9 cellular contexts compared by ENCODE assay signal in the genomic region with DNA sequence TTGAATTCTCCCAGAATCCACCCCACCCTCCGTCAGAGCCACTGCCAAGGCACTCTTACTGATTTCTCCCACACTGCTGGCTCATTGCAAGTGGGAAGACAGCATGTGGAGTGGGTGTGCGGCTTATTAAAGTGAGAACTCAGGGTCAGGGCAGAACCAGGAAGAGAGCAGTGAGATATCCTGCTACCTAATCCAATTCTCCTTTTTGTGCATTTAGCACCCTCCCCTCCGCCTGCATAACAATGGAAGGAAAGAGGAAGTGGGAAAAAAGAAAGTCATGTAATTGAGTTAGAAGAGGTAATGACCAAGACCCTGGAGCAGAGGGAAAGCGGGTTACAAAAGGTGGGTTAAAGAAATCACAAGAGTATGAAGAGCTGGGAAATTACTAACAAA. TPM values are rescaled to one million over a fixed set of nuclear protein-coding genes. Genes with fewer than 3 reads are reported as not detected.
DNase-seq lines count a peak whose midpoint lies in the region; ATAC-seq and TF ChIP-seq lines count a peak whose summit lies in the region.
"Had no signal": no experiment of that assay in that cellular context is flagged by ENCODE, and none has a peak within 500 bp of the region (broad histone marks: within the 10 kb centered on the region; RNA-seq: fewer than 3 reads in every experiment).

No MANE protein-coding gene starts in this region.

- ATAC-seq in CD4-positive, CD25-positive, alpha-beta regulatory T cell (ENCODE audit: low read depth in 2 of 2): no peak
- ATAC-seq in GM19324 (IDR thresholded peaks at IDR 0.05; ENCODE audit: low FRiP score, unreplicated experiment): no peak
- ATAC-seq in HG02763 (IDR thresholded peaks at IDR 0.05; ENCODE audit: unreplicated experiment): no peak
- ATAC-seq in HG02571 (IDR thresholded peaks at IDR 0.05; ENCODE audit: unreplicated experiment): no peak
- ATAC-seq in GM18511 (IDR thresholded peaks at IDR 0.05; ENCODE audit: unreplicated experiment): no peak

- no peaks in the 10 kb centered on the region for H3K4me1 ChIP-seq in CD4-positive, CD25-positive, alpha-beta regulatory T cell (ENCODE audit: control insufficient read depth, insufficient read depth, low read length, poor library complexity, severe bottlenecking)
- H3K4me1 ChIP-seq in NT2/D1 (ENCODE audit: insufficient read depth, insufficient read length) (peaks cover 8% of the 10 kb centered on the region), mucosa of stomach (ENCODE audit: control insufficient read depth, insufficient read depth, low read length) (peaks cover 24% of the 10 kb centered on the region)

- H3K9me3 Mint-ChIP-seq in CD4-positive, CD25-positive, alpha-beta regulatory T cell: no peaks in the 10 kb centered on the region
- H3K9me3 Mint-ChIP-seq in endothelial cell (ENCODE audit: unreplicated experiment): no peaks in the 10 kb centered on the region

- no peak overlapping the region for H3K4me3 ChIP-seq in CD4-positive, CD25-positive, alpha-beta regulatory T cell (ENCODE audit: low read depth, low read length)
- H3K4me3 ChIP-seq in NT2/D1 (ENCODE audit: insufficient read length, low read depth) (peak overlapping the region; percentile 13), mucosa of stomach (ENCODE audit: low read length) (no peak overlapping the region)

- peaks cover 5% of the 10 kb centered on the region for H3K27me3 Mint-ChIP-seq in CD4-positive, CD25-positive, alpha-beta regulatory T cell
- peaks cover 7% of the 10 kb centered on the region for H3K27me3 Mint-ChIP-seq in endothelial cell (ENCODE audit: unreplicated experiment)

- DNase-seq in CD4-positive, CD25-positive, alpha-beta regulatory T cell: no peak
- DNase-seq in NT2/D1 (ENCODE audit: low read depth, low spot score): peak; percentile 42
- peak; percentile 12 for DNase-seq in endothelial cell (ENCODE audit: low spot score)
- DNase-seq: activated naive CD4-positive, alpha-beta T cell treated with anti-CD3 and anti-CD28 coated beads, Interleukin-2, amount 50 U/mL, for 16 hours had no signal

- no peak overlapping the region for H3K4me3 Mint-ChIP-seq in CD4-positive, CD25-positive, alpha-beta regulatory T cell
- H3K4me3 Mint-ChIP-seq in endothelial cell (ENCODE audit: unreplicated experiment): peak overlapping the region; percentile 74

- H3K27me3 ChIP-seq in CD4-positive, CD25-positive, alpha-beta regulatory T cell (ENCODE audit: control insufficient read depth, insufficient read depth, low read length): no peaks in the 10 kb centered on the region
- H3K27me3 ChIP-seq in NT2/D1 (ENCODE audit: insufficient read depth, insufficient read length): no peaks in the 10 kb centered on the region
- H3K27me3 ChIP-seq in mucosa of stomach (ENCODE audit: control insufficient read depth, insufficient read depth, low read length): no peaks in the 10 kb centered on the region

- no peaks in the 10 kb centered on the region for H3K9me3 ChIP-seq in CD4-positive, CD25-positive, alpha-beta regulatory T cell (ENCODE audit: control insufficient read depth in 2 of 2, low read length in 2 of 2)
- no peaks in the 10 kb centered on the region for H3K9me3 ChIP-seq in NT2/D1 (ENCODE audit: insufficient read depth, low read length)
- H3K9me3 ChIP-seq in mucosa of stomach (ENCODE audit: control insufficient read depth, low read length): no peaks in the 10 kb centered on the region

- no peak for TF ChIP-seq CTCF in endothelial cell (IDR thresholded peaks at IDR 0.05; ENCODE audit: unreplicated experiment)

- H3K4me1 Mint-ChIP-seq in CD4-positive, CD25-positive, alpha-beta regulatory T cell: no peaks in the 10 kb centered on the region
- H3K4me1 Mint-ChIP-seq in endothelial cell (ENCODE audit: unreplicated experiment): peaks cover 30% of the 10 kb centered on the region

- no peaks in the 10 kb centered on the region for H3K36me3 ChIP-seq in CD4-positive, CD25-positive, alpha-beta regulatory T cell (ENCODE audit: control insufficient read depth, insufficient read depth, low read length)
- H3K36me3 ChIP-seq in NT2/D1 (ENCODE audit: insufficient read depth, insufficient read length, low read length): no peaks in the 10 kb centered on the region
- no peaks in the 10 kb centered on the region for H3K36me3 ChIP-seq in mucosa of stomach (ENCODE audit: control insufficient read depth, insufficient read depth, low read length)

- H3K27ac ChIP-seq in CD4-positive, CD25-positive, alpha-beta regulatory T cell (ENCODE audit: insufficient read depth, low read length, poor library complexity, severe bottlenecking): no peak overlapping the region

- H3K27ac Mint-ChIP-seq in CD4-positive, CD25-positive, alpha-beta regulatory T cell: peak overlapping the region in 2 of 3 donors; percentile 54 to 71
- peak overlapping the region; percentile 97 for H3K27ac Mint-ChIP-seq in endothelial cell (ENCODE audit: unreplicated experiment)

- H3K9ac ChIP-seq in NT2/D1 (ENCODE audit: insufficient read length, low read depth): peak overlapping the region; percentile 76
- peak overlapping the region; percentile 38 for H3K9ac ChIP-seq in mucosa of stomach (ENCODE audit: low read length)

- no peaks in the 10 kb centered on the region for H3K36me3 Mint-ChIP-seq in CD4-positive, CD25-positive, alpha-beta regulatory T cell
- H3K36me3 Mint-ChIP-seq in endothelial cell (ENCODE audit: low read depth, unreplicated experiment): no peaks in the 10 kb centered on the region

RNA-seq across cellular contexts. Expression of a gene that starts 27.8 kb away (rescaled TPM):
- 29.2 TPM for total RNA-seq in CD4-positive, CD25-positive, alpha-beta regulatory T cell
- polyA plus RNA-seq in CD4-positive, CD25-positive, alpha-beta regulatory T cell: 10 to 100 TPM; 10.3 to 16.4 (median 13.3) TPM
- 14.2 TPM for total RNA-seq in endothelial cell (ENCODE audit: unreplicated experiment)

Comparison
In these comparisons a context has a peak if more than half of its experiments do, and no peak if none do; other contexts are left out.
1. DNase-seq: peak in NT2/D1 (single experiment) and endothelial cell (single experiment); none in CD4-positive, CD25-positive, alpha-beta regulatory T cell (0 of 3).